ENCODE assay signal across 9 cellular contexts in genomic region chr15:72271221-72271620, GRCh38. TPM values are rescaled to one million over a fixed set of nuclear protein-coding genes. Genes with fewer than 3 reads are reported as not detected.
A peak's percentile ranks its signal among the peaks of the same experiment; 100 is the strongest.
DNase-seq lines count a peak whose midpoint lies in the region; ATAC-seq, FAIRE-seq and TF ChIP-seq lines count a peak whose summit lies in the region.
"Had no signal": no experiment of that assay in that cellular context is flagged by ENCODE, and none has a peak within 500 bp of the region (broad histone marks: within the 10 kb centered on the region; RNA-seq: fewer than 3 reads in every experiment).

No MANE protein-coding gene starts in this region.

- no peak for FAIRE-seq in urothelium cell line (lab: Jason Lieb, UNC)
- FAIRE-seq: HepG2 had no signal

- H3K4me3 Mint-ChIP-seq in brain: peak overlapping the region; percentile 91 to 96 (median 94)

- TF ChIP-seq CTCF in AG10803 (conservative IDR thresholded peaks at IDR 0.05; ENCODE audit: low read length) (no peak), brain (conservative IDR thresholded peaks at IDR 0.05) (no peak)

- H3K27me3 ChIP-seq in HUES48 (ENCODE audit: control insufficient read depth, insufficient read depth, low read length) (0 out of 2 replicates have a peak, but pooled peaks cover 3% of the 10 kb centered on the region), muscle layer of duodenum (ENCODE audit: low read depth, low read length) (no peaks in the 10 kb centered on the region)

- H3K4me3 ChIP-seq in AG10803 (ENCODE audit: low read length) (peak overlapping the region; percentile 82), HUES48 (ENCODE audit: low read depth, low read length) (peak overlapping the region; percentile 80), muscle layer of duodenum (ENCODE audit: low read depth in 1 of 2, low read length in 2 of 2) (peak overlapping the region; percentile 70 to 80)

- ATAC-seq in HG02981 (IDR thresholded peaks at IDR 0.05; ENCODE audit: unreplicated experiment) (no peak), HG02642 (IDR thresholded peaks at IDR 0.05; ENCODE audit: poor library complexity, unreplicated experiment) (no peak)
- ATAC-seq: HepG2 had no signal

- peaks cover 18% of the 10 kb centered on the region for H3K27me3 Mint-ChIP-seq in brain

- peaks cover 35% of the 10 kb centered on the region for H3K36me3 Mint-ChIP-seq in brain

- no peaks in the 10 kb centered on the region for H3K9me3 Mint-ChIP-seq in brain

- peaks cover 29% of the 10 kb centered on the region for H3K36me3 ChIP-seq in HUES48 (ENCODE audit: control insufficient read depth, insufficient read depth, low read length)
- H3K36me3 ChIP-seq in muscle layer of duodenum (ENCODE audit: control insufficient read depth in 1 of 2, insufficient read depth in 2 of 2, low read length in 2 of 2): peaks cover 12 to 39% of the 10 kb centered on the region in 2 donors

- peak overlapping the region; percentile 61 to 97 (median 91) for H3K27ac Mint-ChIP-seq in brain

- H3K9me3 ChIP-seq in HUES48 (ENCODE audit: control insufficient read depth, insufficient read depth, low read length) (no peaks in the 10 kb centered on the region), muscle layer of duodenum (ENCODE audit: control insufficient read depth in 1 of 2, low read length in 2 of 2) (no peaks in the 10 kb centered on the region)

- no peak overlapping the region for H3K27ac ChIP-seq in HUES48 (ENCODE audit: low read depth, low read length)
- peak overlapping the region; percentile 46 for H3K27ac ChIP-seq in muscle layer of duodenum (ENCODE audit: low read length)

- H3K9ac ChIP-seq in HUES48 (ENCODE audit: low read depth, low read length): no peak overlapping the region

- DNase-seq in AG10803 (ENCODE audit: low read depth): peak; percentile 5
- DNase-seq in stimulated activated CD4-positive, alpha-beta T cell treated with anti-CD3 and anti-CD28 coated beads, Interleukin-4, amount 100 ng/mL, for 4 hours: no peak
- DNase-seq in urothelium cell line (ENCODE audit: low spot score): no peak

- peaks cover 44% of the 10 kb centered on the region for H3K4me1 Mint-ChIP-seq in brain

- H3K4me1 ChIP-seq in HUES48 (ENCODE audit: control insufficient read depth, insufficient read depth, low read length): peaks cover 8% of the 10 kb centered on the region
- peaks cover 5 to 26% of the 10 kb centered on the region in 2 donors for H3K4me1 ChIP-seq in muscle layer of duodenum (ENCODE audit: control insufficient read depth in 1 of 2, insufficient read depth in 2 of 2, low read length in 2 of 2)

RNA-seq across cellular contexts. Expression of gene PARP6, which starts 1.1 kb away (rescaled TPM):
- polyA plus RNA-seq in brain (ENCODE audit: insufficient read depth, low read depth, low replicate concordance): 124 TPM

RNA-seq across cellular contexts. Expression of gene PKM, which starts 40.2 kb away (rescaled TPM):
- polyA plus RNA-seq in brain (ENCODE audit: insufficient read depth, low read depth, low replicate concordance): 979 TPM

RNA-seq across cellular contexts. Expression of gene CELF6, which starts 48.7 kb away (rescaled TPM):
- polyA plus RNA-seq in brain (ENCODE audit: insufficient read depth, low read depth, low replicate concordance): 8.6 TPM
